23 cellular contexts compared by ENCODE assay signal in genomic region chr3:138901579-138901978, GRCh38. TPM values are rescaled to one million over a fixed set of nuclear protein-coding genes. Genes with fewer than 3 reads are reported as not detected.
"Had no signal": no experiment of that assay in that cellular context is flagged by ENCODE, and none has a peak within 500 bp of the region (broad histone marks: within the 10 kb centered on the region; RNA-seq: fewer than 3 reads in every experiment).

No MANE protein-coding gene starts in this region.

- H3K36me3 ChIP-seq: esophagus squamous epithelium, gastroesophageal sphincter, spleen, tibial nerve had no signal

- H3K4me1 ChIP-seq: testis had no signal

- ATAC-seq: gastroesophageal sphincter; left ventricle myocardium superior; psoas muscle; sciatic nerve; stimulated activated naive B cell treated with anti-CD40 and anti-IgM and Interleukin-4, amounts not matched to agents 10 μg/mL and 1 μg/mL and 100 μg/mL, for 72 hours; stimulated activated naive CD8-positive, alpha-beta T cell treated with anti-CD3 and anti-CD28 coated beads, Interleukin-15, amount 100 ng/mL, for 72 hours had no signal

- H3K9me3 ChIP-seq: esophagus squamous epithelium, gastroesophageal sphincter, psoas muscle, spleen, testis, tibial nerve had no signal

- DNase-seq: esophagus squamous epithelium; foreskin fibroblast; glutamatergic neuron; immature natural killer cell; left ventricle myocardium superior; mesendoderm; naive B cell; psoas muscle; retina; spleen; stimulated activated CD4-positive, alpha-beta T cell treated with anti-CD3 and anti-CD28 coated beads, Interleukin-15, amount 100 ng/mL, for 24 hours; stimulated activated CD4-positive, alpha-beta T cell treated with anti-CD3 and anti-CD28 coated beads, Interleukin-1b, Interleukin-23, amount 100 ng/mL, for 48 hours; stimulated activated CD4-positive, alpha-beta T cell treated with anti-CD3 and anti-CD28 coated beads, Interleukin-4, amount 100 ng/mL, for 4 hours; stimulated activated naive B cell treated with anti-CD40 and anti-IgM and Interleukin-4, amounts not matched to agents 10 μg/mL and 1 μg/mL and 100 μg/mL, for 72 hours; stimulated activated naive CD8-positive, alpha-beta T cell treated with anti-CD3 and anti-CD28 coated beads, Interleukin-15, amount 100 ng/mL, for 72 hours; testis had no signal

- H3K27ac ChIP-seq: esophagus squamous epithelium, gastroesophageal sphincter, psoas muscle, testis, tibial nerve had no signal

- H3K27me3 ChIP-seq: esophagus squamous epithelium, gastroesophageal sphincter, spleen, testis, tibial nerve had no signal

- H3K4me3 ChIP-seq: esophagus squamous epithelium, gastroesophageal sphincter, psoas muscle, spleen, testis, tibial nerve had no signal

RNA-seq across cellular contexts. Expression of gene FOXL2, which starts 45.4 kb away (rescaled TPM):
- total RNA-seq: gastroesophageal sphincter, left ventricle myocardium superior, lung microvascular endothelial cell, skeletal muscle tissue, spleen, subcutaneous adipose tissue, tibial nerve, ureter had no signal
- polyA plus RNA-seq: immature natural killer cell, spleen had no signal

RNA-seq across cellular contexts. Expression of gene FOXL2NB, which starts 45.4 kb away (rescaled TPM):
- total RNA-seq: left ventricle myocardium superior, lung microvascular endothelial cell, sciatic nerve, skeletal muscle tissue, spleen, subcutaneous adipose tissue, tibial nerve, ureter had no signal
- polyA plus RNA-seq: immature natural killer cell had no signal
